In the genomic region with DNA sequence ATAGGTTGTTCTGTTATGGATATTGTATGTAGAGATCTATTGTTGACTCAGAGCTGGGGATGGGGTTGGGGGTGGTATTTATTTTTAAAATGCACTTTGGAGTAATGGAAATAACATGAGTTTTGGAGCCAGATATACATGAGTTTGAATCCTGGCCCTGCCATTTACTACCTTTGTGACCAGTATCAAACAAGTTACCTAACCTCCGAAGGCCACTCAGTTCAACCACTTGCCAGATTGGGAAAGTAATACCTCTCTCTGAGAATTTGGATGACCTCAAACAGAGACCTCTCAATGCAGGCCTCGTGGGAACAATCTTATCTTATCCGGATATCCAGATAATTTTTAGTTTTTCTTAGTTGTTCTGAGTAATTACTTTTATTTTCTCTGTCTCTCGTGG, we compare ENCODE assay signal across 25 cellular contexts.
A peak's percentile ranks its signal among the peaks of the same experiment; 100 is the strongest.
DNase-seq lines count a peak whose midpoint lies in the region; ATAC-seq and TF ChIP-seq lines count a peak whose summit lies in the region.
"Had no signal": no experiment of that assay in that cellular context is flagged by ENCODE, and none has a peak within 500 bp of the region (broad histone marks: within the 10 kb centered on the region; RNA-seq: fewer than 3 reads in every experiment).

No MANE protein-coding gene starts in this region.

- no peaks in the 10 kb centered on the region for H3K9me2 ChIP-seq in GM23248 (ENCODE audit: insufficient read depth)

- H3K4me1 ChIP-seq in GM23248 (ENCODE audit: insufficient read depth) (peaks cover 10% of the 10 kb centered on the region; the same call in 1 of the 2 replicates), right lobe of liver (peaks cover 0 to 65% (median 17%) of the 10 kb centered on the region in 4 donors)
- H3K4me1 ChIP-seq: testis had no signal

- H3K79me2 ChIP-seq in GM23248 (ENCODE audit: insufficient read depth) = no peaks in the 10 kb centered on the region

- peak overlapping the region; percentile 32 for H3K4me3 Mint-ChIP-seq in activated CD4-positive, alpha-beta T cell treated with anti-CD3 and anti-CD28 coated beads, Interleukin-2, amount 10 ng/mL, durations not matched to agents 24 days and 14 days
- peak overlapping the region; percentile 64 for H3K4me3 Mint-ChIP-seq in activated T-helper 17 cell treated with anti-CD3 and anti-CD28 coated beads, Interleukin-2, amount 50 U/mL, for 72 hours
- H3K4me3 Mint-ChIP-seq: CD4-positive, alpha-beta T cell; endodermal cell; nephron progenitor cell had no signal

- H3K4me3 ChIP-seq in GM23248 (no peak overlapping the region), right lobe of liver (no peak overlapping the region)
- H3K4me3 ChIP-seq: GM12878, mucosa of descending colon, testis had no signal

- H3K27me3 ChIP-seq in GM23248 (replicated peaks; ENCODE audit: insufficient read depth) (no peaks in the 10 kb centered on the region), right lobe of liver (no peaks in the 10 kb centered on the region)
- H3K27me3 ChIP-seq: testis had no signal

- H2AFZ ChIP-seq in GM23248 = no peak overlapping the region

- intact Hi-C loops in activated CD4-positive, alpha-beta T cell treated with anti-CD3 and anti-CD28 coated beads, Interleukin-2, amount 10 ng/mL, durations not matched to agents 24 days and 14 days (cut with micrococcal nuclease) = loop anchor here (1.0 to 10.0 kb wide), 6 partner anchors 17 to 701 kb away; no protein-coding TSS in a partner anchor
- intact Hi-C loops in right lobe of liver (cut with DNase I) = no loop called here

- in situ Hi-C loops in GM23248 (cut with MboI) = no loop called here
- in situ Hi-C loops in G401 (cut with HindIII; ENCODE audit: low sequenced_read_pairs) = no loop called here

- no peak overlapping the region for H3K9ac ChIP-seq in GM23248

- no peaks in the 10 kb centered on the region for H3K36me3 ChIP-seq in GM23248 (ENCODE audit: low read depth)
- H3K36me3 ChIP-seq in right lobe of liver = no peaks in the 10 kb centered on the region

- TF ChIP-seq POLR2A in right lobe of liver (IDR thresholded peaks at IDR 0.05) = no peak

- H3F3A ChIP-seq in GM23248 (ENCODE audit: insufficient read depth) = no peaks in the 10 kb centered on the region

- TF ChIP-seq CTCF in right lobe of liver (IDR thresholded peaks at IDR 0.05) = no peak

- H3K4me2 ChIP-seq in GM23248 (ENCODE audit: unreplicated experiment) = peak overlapping the region; percentile 3

- H3K36me3 Mint-ChIP-seq in activated CD4-positive, alpha-beta T cell treated with anti-CD3 and anti-CD28 coated beads, Interleukin-2, amount 10 ng/mL, durations not matched to agents 24 days and 14 days (ENCODE audit: low read depth) = no peaks in the 10 kb centered on the region
- no peaks in the 10 kb centered on the region for H3K36me3 Mint-ChIP-seq in activated T-helper 17 cell treated with anti-CD3 and anti-CD28 coated beads, Interleukin-2, amount 50 U/mL, for 72 hours (ENCODE audit: low read depth)

- DNase-seq in activated CD4-positive, alpha-beta T cell treated with anti-CD3 and anti-CD28 coated beads, Interleukin-2, amount 10 ng/mL, durations not matched to agents 24 days and 14 days = no peak
- DNase-seq in activated CD4-positive, alpha-beta T cell treated with anti-CD3 and anti-CD28 coated beads for 1 hour = no peak
- DNase-seq in GM23248 (no peak), right lobe of liver (peak in 1 of 3 donors; percentile 57), GF-D8 (lab: John Stamatoyannopoulos, UW) (no peak), iPS-NIHi11 (ENCODE audit: low spot score) (no peak), G401 (ENCODE audit: low spot score) (no peak)
- DNase-seq: activated CD4-positive, alpha-beta T cell treated with anti-CD3 and anti-CD28 coated beads, Interleukin-2, amount 50 U/mL, for 1 hour; activated CD8-positive, alpha-beta memory T cell treated with anti-CD3 and anti-CD28 coated beads, Interleukin-2, amount 50 U/mL, for 4 hours; activated gamma-delta T cell treated with Interleukin-2 at 50 U/mL for 16 hours; CD4-positive, alpha-beta T cell; dermis blood vessel endothelial cell; endodermal cell; foreskin melanocyte; kidney glomerular epithelial cell; NCI-H1048; NCI-H748 treated with DMSO at 0.1 percent for 48 hours; nephron progenitor cell; Right ventricle myocardium superior; testis; WERI-Rb-1 had no signal

- WGBS in GM23248 (ENCODE audit: low coverage in 1 of 2, low lambda C conversion rate in 2 of 2, missing lambda C conversion rate in 2 of 2), 2 experiments = 86 to 88% methylated on average over 4 of the region's 4 CpGs
- WGBS in right lobe of liver (ENCODE audit: insufficient coverage, low coverage, low lambda C conversion rate, missing lambda C conversion rate) = 27% methylated on average over 4 of the region's 4 CpGs

- H3K27ac ChIP-seq in GM23248 (no peak overlapping the region), right lobe of liver (peak overlapping the region; percentile 6 to 91 (median 56))
- H3K27ac ChIP-seq: testis, WERI-Rb-1 had no signal

- no peaks in the 10 kb centered on the region for H4K20me1 ChIP-seq in GM23248 (ENCODE audit: insufficient read depth)

- H3K4me1 Mint-ChIP-seq in activated CD4-positive, alpha-beta T cell treated with anti-CD3 and anti-CD28 coated beads, Interleukin-2, amount 10 ng/mL, durations not matched to agents 24 days and 14 days = peaks cover 19% of the 10 kb centered on the region
- peaks cover 6% of the 10 kb centered on the region for H3K4me1 Mint-ChIP-seq in activated T-helper 17 cell treated with anti-CD3 and anti-CD28 coated beads, Interleukin-2, amount 50 U/mL, for 72 hours
- H3K4me1 Mint-ChIP-seq: endodermal cell had no signal

- H3K9me3 ChIP-seq in GM23248 (ENCODE audit: low read depth) (no peaks in the 10 kb centered on the region), right lobe of liver (no peaks in the 10 kb centered on the region)
- H3K9me3 ChIP-seq: mucosa of descending colon, testis had no signal

- H3K27ac Mint-ChIP-seq in activated CD4-positive, alpha-beta T cell treated with anti-CD3 and anti-CD28 coated beads, Interleukin-2, amount 10 ng/mL, durations not matched to agents 24 days and 14 days = peak overlapping the region; percentile 75
- no peak overlapping the region for H3K27ac Mint-ChIP-seq in activated T-helper 17 cell treated with anti-CD3 and anti-CD28 coated beads, Interleukin-2, amount 50 U/mL, for 72 hours
- H3K27ac Mint-ChIP-seq: CD4-positive, alpha-beta T cell; endodermal cell; nephron progenitor cell had no signal

- no peaks in the 10 kb centered on the region for H3K27me3 Mint-ChIP-seq in activated CD4-positive, alpha-beta T cell treated with anti-CD3 and anti-CD28 coated beads, Interleukin-2, amount 10 ng/mL, durations not matched to agents 24 days and 14 days
- H3K27me3 Mint-ChIP-seq in activated T-helper 17 cell treated with anti-CD3 and anti-CD28 coated beads, Interleukin-2, amount 50 U/mL, for 72 hours = no peaks in the 10 kb centered on the region
- H3K27me3 Mint-ChIP-seq: CD4-positive, alpha-beta T cell had no signal

- peaks cover 10% of the 10 kb centered on the region for H3K9me3 Mint-ChIP-seq in activated CD4-positive, alpha-beta T cell treated with anti-CD3 and anti-CD28 coated beads, Interleukin-2, amount 10 ng/mL, durations not matched to agents 24 days and 14 days
- H3K9me3 Mint-ChIP-seq in activated T-helper 17 cell treated with anti-CD3 and anti-CD28 coated beads, Interleukin-2, amount 50 U/mL, for 72 hours = no peaks in the 10 kb centered on the region
- H3K9me3 Mint-ChIP-seq: CD4-positive, alpha-beta T cell had no signal

- no peak for ATAC-seq in activated T-helper 17 cell treated with anti-CD3 and anti-CD28 coated beads, Interleukin-2, amount 50 U/mL, for 72 hours (replicated peaks)
- peak; percentile 67 to 76 (median 72) for ATAC-seq in right lobe of liver
- ATAC-seq: GM12878, Panc1 had no signal
